Comparison of ENCODE assay signal across 8 cellular contexts in the genomic region with DNA sequence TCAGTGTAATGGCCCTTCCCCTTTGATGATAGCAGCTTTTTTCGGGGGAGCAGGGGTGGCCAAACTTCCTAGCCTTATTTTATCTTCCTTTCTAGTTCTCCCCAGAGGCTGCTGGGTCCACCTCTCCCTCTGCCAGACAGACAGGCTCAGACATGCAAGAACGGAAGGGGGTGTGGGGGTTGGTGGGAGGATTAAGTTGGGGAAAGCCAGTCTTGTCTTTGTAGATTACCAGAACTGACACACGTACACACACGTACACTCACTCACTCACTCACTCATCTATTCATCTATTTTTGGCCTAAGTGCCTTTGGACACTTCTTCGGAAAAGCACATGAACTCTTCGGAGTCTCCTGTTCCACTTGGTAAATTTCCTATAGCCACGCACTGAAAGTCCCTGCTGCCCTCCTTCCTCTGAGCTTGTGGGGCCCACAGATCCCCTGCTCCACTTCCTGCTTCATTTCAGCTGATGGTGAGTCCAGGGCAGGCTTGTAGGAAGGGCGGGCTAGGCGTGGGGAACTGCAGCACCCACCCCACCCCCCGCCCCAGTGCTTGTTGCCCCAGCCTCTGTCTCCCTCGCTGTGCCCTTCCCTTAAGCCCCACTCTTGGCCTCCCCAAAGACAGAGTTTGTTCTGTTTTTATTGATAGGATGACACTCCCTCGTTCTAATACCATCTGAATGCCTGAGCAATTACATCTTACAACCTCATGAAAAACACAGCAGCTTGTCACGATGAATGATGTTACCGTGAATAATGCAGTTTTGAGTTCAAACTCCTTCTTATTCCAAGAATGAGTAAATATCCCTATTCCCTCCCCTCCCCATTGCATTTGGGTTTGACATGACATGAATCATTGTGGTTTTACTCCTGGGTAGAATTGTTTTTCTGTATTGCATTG.
DNase-seq lines count a peak whose midpoint lies in the region; ATAC-seq and TF ChIP-seq lines count a peak whose summit lies in the region.

No MANE protein-coding gene starts in this region.

- H3K9ac ChIP-seq in neuronal stem cell (ENCODE audit: low read depth, low read length, poor library complexity) = no peak overlapping the region

- peak overlapping the region; percentile 80 for H2AFZ ChIP-seq in neuronal stem cell (ENCODE audit: low read length)

- intact Hi-C loops in activated CD8-positive, alpha-beta T cell treated with anti-CD3 and anti-CD28 coated beads for 36 hours (cut with micrococcal nuclease) = loop anchor here (2.0 to 5.0 kb wide), 4 partner anchors 28 to 101 kb away; no protein-coding TSS in a partner anchor
- intact Hi-C loops in testis (cut with DNase I; ENCODE audit: low total_unique reads) = no loop called here

- POLR2A ChIA-PET in activated CD8-positive, alpha-beta T cell treated with anti-CD3 and anti-CD28 coated beads for 36 hours (lab: Charles Lee) = interaction anchor here (0.6 to 7.4 kb wide), 18 partner anchors 10 to 190 kb away, joined by 3 to 66 read pairs (median 4); a partner anchor contains a TSS

- no peak overlapping the region for H2BK5ac ChIP-seq in neuronal stem cell (ENCODE audit: low read length)

- H3K4me1 ChIP-seq in neuronal stem cell (ENCODE audit: control insufficient read depth in 2 of 2, insufficient read depth in 1 of 2, low read depth in 1 of 2, low read length in 2 of 2) (peaks cover 15 to 16% of the 10 kb centered on the region in 2 donors), testis (no peaks in the 10 kb centered on the region)

- no peaks in the 10 kb centered on the region for H3K27me3 Mint-ChIP-seq in activated CD8-positive, alpha-beta T cell treated with anti-CD3 and anti-CD28 coated beads for 36 hours

- peaks cover 4 to 5% of the 10 kb centered on the region in 2 donors for H3K9me3 ChIP-seq in neuronal stem cell (replicated peaks in 1 of 2; ENCODE audit: control insufficient read depth in 2 of 2, insufficient read depth in 1 of 2, low read depth in 1 of 2, low read length in 2 of 2)
- H3K9me3 ChIP-seq in testis = no peaks in the 10 kb centered on the region

- H3K79me1 ChIP-seq in neuronal stem cell (ENCODE audit: low read depth, low read length) = no peaks in the 10 kb centered on the region

- peak overlapping the region; percentile 37 for H2BK120ac ChIP-seq in neuronal stem cell (ENCODE audit: low read depth, low read length)

- no peaks in the 10 kb centered on the region for H3K9me3 Mint-ChIP-seq in activated CD8-positive, alpha-beta T cell treated with anti-CD3 and anti-CD28 coated beads for 36 hours

- no peak overlapping the region for H2AK5ac ChIP-seq in neuronal stem cell (ENCODE audit: low read depth, low read length)

- no peak for TF ChIP-seq CTCF in activated CD8-positive, alpha-beta T cell treated with anti-CD3 and anti-CD28 coated beads for 36 hours (IDR thresholded peaks at IDR 0.05)
- TF ChIP-seq CTCF in testis (IDR thresholded peaks at IDR 0.05) = no peak

- TF ChIP-seq POLR2A in testis (IDR thresholded peaks at IDR 0.05) = no peak

- H3K4me1 Mint-ChIP-seq in activated CD8-positive, alpha-beta T cell treated with anti-CD3 and anti-CD28 coated beads for 36 hours (ENCODE audit: low read depth) = peaks cover 71% of the 10 kb centered on the region

- H3K4me3 ChIP-seq in neuronal stem cell (ENCODE audit: low read length in 2 of 2) (no peak overlapping the region), testis (no peak overlapping the region)

- peak overlapping the region; percentile 100 for H3K27ac ChIP-seq in epithelial cell of prostate
- no peak overlapping the region for H3K27ac ChIP-seq in neuronal stem cell (replicated peaks; ENCODE audit: low read length)
- H3K27ac ChIP-seq in testis = no peak overlapping the region

- no peak overlapping the region for H3K23ac ChIP-seq in neuronal stem cell (ENCODE audit: low read depth, low read length, poor library complexity)

- H3K14ac ChIP-seq in neuronal stem cell (ENCODE audit: low read length) = no peak overlapping the region

- peak overlapping the region; percentile 70 for H3K4me3 Mint-ChIP-seq in activated CD8-positive, alpha-beta T cell treated with anti-CD3 and anti-CD28 coated beads for 36 hours

- H3K4ac ChIP-seq in neuronal stem cell (ENCODE audit: low read length) = no peak overlapping the region

- H3K27me3 ChIP-seq in neuronal stem cell (ENCODE audit: control insufficient read depth in 3 of 3, insufficient read depth in 3 of 3, low read depth in 1 of 3, low read length in 3 of 3) (no peaks in the 10 kb centered on the region), testis (no peaks in the 10 kb centered on the region)

- H3K36me3 Mint-ChIP-seq in activated CD8-positive, alpha-beta T cell treated with anti-CD3 and anti-CD28 coated beads for 36 hours (ENCODE audit: low read depth) = peaks cover 9% of the 10 kb centered on the region

- no peak overlapping the region for H4K8ac ChIP-seq in neuronal stem cell (ENCODE audit: low read depth, low read length)

- DNase-seq in NCI-H510A (lab: John Stamatoyannopoulos, UW) = peak; percentile 5
- DNase-seq in activated CD8-positive, alpha-beta T cell treated with anti-CD3 and anti-CD28 coated beads for 36 hours = peak; percentile 78
- peak; percentile 97 for DNase-seq in epithelial cell of prostate (ENCODE audit: low read depth, low spot score)
- DNase-seq in neuronal stem cell (ENCODE audit: low spot score) = no peak
- no peak for DNase-seq in testis
- no peak for DNase-seq in NCI-H524 treated with DMSO at 0.1 percent for 48 hours (lab: John Stamatoyannopoulos, UW)

- H2BK15ac ChIP-seq in neuronal stem cell (ENCODE audit: low read length) = no peak overlapping the region

- H2BK12ac ChIP-seq in neuronal stem cell (ENCODE audit: low read length) = no peak overlapping the region

- H3K36me3 ChIP-seq in neuronal stem cell (replicated peaks in 1 of 2; ENCODE audit: control insufficient read depth in 2 of 2, insufficient read depth in 2 of 2, low read length in 2 of 2) = no peaks in the 10 kb centered on the region
- H3K36me3 ChIP-seq in testis (ENCODE audit: low read depth, missing control alignments) = no peaks in the 10 kb centered on the region

- no peak overlapping the region for H3K4me2 ChIP-seq in neuronal stem cell (ENCODE audit: insufficient read depth, low read length, poor library complexity, severe bottlenecking)

- CTCF ChIA-PET in activated CD8-positive, alpha-beta T cell treated with anti-CD3 and anti-CD28 coated beads for 36 hours (lab: Charles Lee) = interaction anchor here (0.7 to 4.4 kb wide), 6 partner anchors 27 to 372 kb away, joined by 3 to 24 read pairs (median 4); no protein-coding TSS in a partner anchor

- no CpG with 5 or more reads among the region's 14 CpGs for WGBS in neuronal stem cell (ENCODE audit: extremely low coverage in 2 of 2, insufficient read length in 2 of 2, insufficient replicate concordance in 1 of 2), 2 donors
- WGBS in testis, 2 donors = 47 to 54% methylated on average over 14 of the region's 14 CpGs

- H3K27ac Mint-ChIP-seq in activated CD8-positive, alpha-beta T cell treated with anti-CD3 and anti-CD28 coated beads for 36 hours = peak overlapping the region; percentile 99

- H3K18ac ChIP-seq in neuronal stem cell (ENCODE audit: low read length) = peak overlapping the region; percentile 87

- ATAC-seq in GM18511 (IDR thresholded peaks at IDR 0.05; ENCODE audit: unreplicated experiment) (peak; percentile 56), HG02642 (IDR thresholded peaks at IDR 0.05; ENCODE audit: poor library complexity, unreplicated experiment) (peak; percentile 58)
- ATAC-seq in activated CD8-positive, alpha-beta T cell treated with anti-CD3 and anti-CD28 coated beads for 36 hours = peak; percentile 45

- H4K91ac ChIP-seq in neuronal stem cell (ENCODE audit: low read depth, low read length, poor library complexity) = no peak overlapping the region

Comparison
In these comparisons a context has a peak if more than half of its experiments do, and no peak if none do; other contexts are left out.
1. DNase-seq: peak in NCI-H510A (single experiment), activated CD8-positive, alpha-beta T cell treated with anti-CD3 and anti-CD28 coated beads for 36 hours (single experiment) and epithelial cell of prostate (single experiment); none in neuronal stem cell (single experiment), testis (single experiment) and NCI-H524 treated with DMSO at 0.1 percent for 48 hours (single experiment).
2. Peak in every context shown above with its lines, with median percentiles within 50 percentile points of each other: ATAC-seq.